In the genomic region with DNA sequence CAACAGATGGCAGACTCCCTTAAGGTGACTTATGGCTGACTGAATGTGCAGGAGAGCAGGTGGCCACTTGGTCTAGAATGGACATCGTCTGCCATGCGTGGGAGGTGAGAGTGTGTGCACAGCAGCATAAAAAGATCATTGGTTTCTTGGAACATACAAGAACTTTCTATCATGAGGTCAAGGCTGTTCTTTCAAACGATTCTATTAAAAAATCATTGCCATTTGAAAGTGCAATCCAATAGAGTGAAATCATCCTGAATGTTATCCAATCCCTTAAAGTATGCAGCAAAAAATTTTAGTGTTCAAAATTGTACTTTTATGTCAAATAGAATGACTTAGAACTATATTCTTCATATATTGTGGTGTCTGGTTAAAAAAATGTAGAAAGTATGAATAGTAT, we compare ENCODE assay signal across 15 cellular contexts. TPM values are rescaled to one million over a fixed set of nuclear protein-coding genes. Genes with fewer than 3 reads are reported as not detected.
DNase-seq lines count a peak whose midpoint lies in the region; ATAC-seq, FAIRE-seq and TF ChIP-seq lines count a peak whose summit lies in the region.
"Had no signal": no experiment of that assay in that cellular context is flagged by ENCODE, and none has a peak within 500 bp of the region (broad histone marks: within the 10 kb centered on the region; RNA-seq: fewer than 3 reads in every experiment).

No MANE protein-coding gene starts in this region.

- peak overlapping the region; percentile 31 for H3K4me2 ChIP-seq in skeletal muscle satellite cell (ENCODE audit: low read length)

- in situ Hi-C loops in astrocyte of the spinal cord (cut with HindIII; ENCODE audit: low sequenced_read_pairs), result no loop called here

- no peaks in the 10 kb centered on the region for H3K27me3 ChIP-seq in skeletal muscle satellite cell (ENCODE audit: control insufficient read depth, insufficient read depth, low read length)

- no peak for ATAC-seq in HG03135 (IDR thresholded peaks at IDR 0.05; ENCODE audit: unreplicated experiment)
- ATAC-seq: HCT116, PC-3 had no signal

- H3K36me3 ChIP-seq in skeletal muscle satellite cell (ENCODE audit: insufficient read depth, low read length), result no peaks in the 10 kb centered on the region

- H3K9ac ChIP-seq in skeletal muscle satellite cell (ENCODE audit: low read depth, low read length), result no peak overlapping the region

- peaks cover 12% of the 10 kb centered on the region for H3K4me1 ChIP-seq in skeletal muscle satellite cell (ENCODE audit: control insufficient read depth, insufficient read depth, low read length)

- H3K4me3 ChIP-seq in astrocyte of the spinal cord (ENCODE audit: low read depth, low read length) (no peak overlapping the region), fibroblast of mammary gland (ENCODE audit: control insufficient read depth, low read depth, low read length) (no peak overlapping the region), skeletal muscle satellite cell (ENCODE audit: low read length) (no peak overlapping the region)

- no peak for TF ChIP-seq CTCF in astrocyte of the spinal cord (IDR thresholded peaks at IDR 0.05; ENCODE audit: low read depth, low read length)
- TF ChIP-seq CTCF in fibroblast of mammary gland (conservative IDR thresholded peaks at IDR 0.05; ENCODE audit: control insufficient read depth, insufficient read depth, low read depth, low read length), result no peak

- FAIRE-seq in RCC 7860 (lab: Jason Lieb, UNC), result no peak
- FAIRE-seq: G401.6, GM19239 had no signal

- peak; percentile 15 for DNase-seq in EL
- peak; percentile 8 for DNase-seq in astrocyte of the spinal cord (ENCODE audit: low read depth, low spot score)
- peak; percentile 11 for DNase-seq in fibroblast of mammary gland (ENCODE audit: low read depth)
- DNase-seq in RCC 7860 (ENCODE audit: low spot score), result no peak
- DNase-seq in NOMO-1 treated with DMSO at 0.1 percent for 48 hours (lab: John Stamatoyannopoulos, UW; ENCODE audit: unreplicated experiment), result no peak
- DNase-seq: AML-193, DMS79, NCI-H1417 treated with DMSO at 0.1 percent for 48 hours, NCI-H187 treated with DMSO at 0.1 percent for 48 hours, PC-3 had no signal

- H3K9me3 ChIP-seq in skeletal muscle satellite cell (replicated peaks; ENCODE audit: low read length), result peaks cover 4% of the 10 kb centered on the region

RNA-seq across cellular contexts. Expression of gene FARP1, which starts 53.1 kb away (rescaled TPM):
- 8.5 and 9.1 TPM in 2 replicates for total RNA-seq in skeletal muscle satellite cell (2012; rRNA removed)

Comparison
In these comparisons a context has a peak if more than half of its experiments do, and no peak if none do; other contexts are left out.
1. DNase-seq: peak in EL (single experiment), astrocyte of the spinal cord (single experiment) and fibroblast of mammary gland (single experiment); none in RCC 7860 (single experiment) and NOMO-1 treated with DMSO at 0.1 percent for 48 hours (single experiment).